Comparison of ENCODE assay signal across 2 cellular contexts in the genomic region with DNA sequence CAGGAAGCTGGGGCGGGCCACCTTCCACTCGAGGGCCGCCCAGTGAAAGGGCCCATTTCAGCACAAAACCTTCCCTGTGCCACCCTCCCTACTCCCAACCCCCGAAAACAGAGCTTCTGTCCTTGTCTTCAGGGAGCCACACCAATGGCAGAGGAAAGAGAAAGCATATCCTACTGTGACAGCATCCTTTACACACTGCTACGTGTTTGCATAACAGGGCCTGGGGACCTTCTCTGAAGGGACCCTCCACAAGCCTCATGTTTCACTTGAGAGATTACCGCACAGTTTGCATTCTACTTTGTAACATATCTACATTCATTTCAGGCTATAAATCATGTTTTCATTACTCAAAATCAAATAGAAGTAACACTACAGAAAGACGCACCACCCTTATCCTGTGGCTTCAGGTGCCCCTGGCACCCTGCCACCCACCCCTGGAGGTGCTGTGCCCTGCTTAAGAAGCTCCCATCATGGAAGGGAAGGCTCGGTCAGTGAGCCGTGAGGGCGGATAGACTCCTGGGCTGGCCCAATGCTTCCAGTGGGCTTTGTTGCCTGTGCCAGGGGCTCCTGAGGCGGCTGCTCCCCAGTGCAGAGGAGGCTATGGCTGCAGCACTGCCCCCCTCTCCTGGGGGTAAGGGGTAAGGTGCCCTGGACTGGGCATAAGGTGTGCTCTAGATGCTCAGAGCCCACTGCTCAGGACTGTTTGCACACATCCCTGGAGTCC.
TF ChIP-seq lines count a peak whose summit lies in the region.

No MANE protein-coding gene starts in this region.

TF ChIP-seq in GM23338, 12 proteins besides CTCF, POLR2A, EP300 and RAD21:
- TF ChIP-seq ZNF331 (CRISPR knock-in tag; IDR thresholded peaks at IDR 0.05; ENCODE audit: low read depth) (no peak), EZH2 (IDR thresholded peaks at IDR 0.05; ENCODE audit: low read depth, unreplicated experiment) (no peak), ZNF114 (CRISPR knock-in tag; IDR thresholded peaks at IDR 0.05) (no peak)
- TF ChIP-seq, protein P1, sequence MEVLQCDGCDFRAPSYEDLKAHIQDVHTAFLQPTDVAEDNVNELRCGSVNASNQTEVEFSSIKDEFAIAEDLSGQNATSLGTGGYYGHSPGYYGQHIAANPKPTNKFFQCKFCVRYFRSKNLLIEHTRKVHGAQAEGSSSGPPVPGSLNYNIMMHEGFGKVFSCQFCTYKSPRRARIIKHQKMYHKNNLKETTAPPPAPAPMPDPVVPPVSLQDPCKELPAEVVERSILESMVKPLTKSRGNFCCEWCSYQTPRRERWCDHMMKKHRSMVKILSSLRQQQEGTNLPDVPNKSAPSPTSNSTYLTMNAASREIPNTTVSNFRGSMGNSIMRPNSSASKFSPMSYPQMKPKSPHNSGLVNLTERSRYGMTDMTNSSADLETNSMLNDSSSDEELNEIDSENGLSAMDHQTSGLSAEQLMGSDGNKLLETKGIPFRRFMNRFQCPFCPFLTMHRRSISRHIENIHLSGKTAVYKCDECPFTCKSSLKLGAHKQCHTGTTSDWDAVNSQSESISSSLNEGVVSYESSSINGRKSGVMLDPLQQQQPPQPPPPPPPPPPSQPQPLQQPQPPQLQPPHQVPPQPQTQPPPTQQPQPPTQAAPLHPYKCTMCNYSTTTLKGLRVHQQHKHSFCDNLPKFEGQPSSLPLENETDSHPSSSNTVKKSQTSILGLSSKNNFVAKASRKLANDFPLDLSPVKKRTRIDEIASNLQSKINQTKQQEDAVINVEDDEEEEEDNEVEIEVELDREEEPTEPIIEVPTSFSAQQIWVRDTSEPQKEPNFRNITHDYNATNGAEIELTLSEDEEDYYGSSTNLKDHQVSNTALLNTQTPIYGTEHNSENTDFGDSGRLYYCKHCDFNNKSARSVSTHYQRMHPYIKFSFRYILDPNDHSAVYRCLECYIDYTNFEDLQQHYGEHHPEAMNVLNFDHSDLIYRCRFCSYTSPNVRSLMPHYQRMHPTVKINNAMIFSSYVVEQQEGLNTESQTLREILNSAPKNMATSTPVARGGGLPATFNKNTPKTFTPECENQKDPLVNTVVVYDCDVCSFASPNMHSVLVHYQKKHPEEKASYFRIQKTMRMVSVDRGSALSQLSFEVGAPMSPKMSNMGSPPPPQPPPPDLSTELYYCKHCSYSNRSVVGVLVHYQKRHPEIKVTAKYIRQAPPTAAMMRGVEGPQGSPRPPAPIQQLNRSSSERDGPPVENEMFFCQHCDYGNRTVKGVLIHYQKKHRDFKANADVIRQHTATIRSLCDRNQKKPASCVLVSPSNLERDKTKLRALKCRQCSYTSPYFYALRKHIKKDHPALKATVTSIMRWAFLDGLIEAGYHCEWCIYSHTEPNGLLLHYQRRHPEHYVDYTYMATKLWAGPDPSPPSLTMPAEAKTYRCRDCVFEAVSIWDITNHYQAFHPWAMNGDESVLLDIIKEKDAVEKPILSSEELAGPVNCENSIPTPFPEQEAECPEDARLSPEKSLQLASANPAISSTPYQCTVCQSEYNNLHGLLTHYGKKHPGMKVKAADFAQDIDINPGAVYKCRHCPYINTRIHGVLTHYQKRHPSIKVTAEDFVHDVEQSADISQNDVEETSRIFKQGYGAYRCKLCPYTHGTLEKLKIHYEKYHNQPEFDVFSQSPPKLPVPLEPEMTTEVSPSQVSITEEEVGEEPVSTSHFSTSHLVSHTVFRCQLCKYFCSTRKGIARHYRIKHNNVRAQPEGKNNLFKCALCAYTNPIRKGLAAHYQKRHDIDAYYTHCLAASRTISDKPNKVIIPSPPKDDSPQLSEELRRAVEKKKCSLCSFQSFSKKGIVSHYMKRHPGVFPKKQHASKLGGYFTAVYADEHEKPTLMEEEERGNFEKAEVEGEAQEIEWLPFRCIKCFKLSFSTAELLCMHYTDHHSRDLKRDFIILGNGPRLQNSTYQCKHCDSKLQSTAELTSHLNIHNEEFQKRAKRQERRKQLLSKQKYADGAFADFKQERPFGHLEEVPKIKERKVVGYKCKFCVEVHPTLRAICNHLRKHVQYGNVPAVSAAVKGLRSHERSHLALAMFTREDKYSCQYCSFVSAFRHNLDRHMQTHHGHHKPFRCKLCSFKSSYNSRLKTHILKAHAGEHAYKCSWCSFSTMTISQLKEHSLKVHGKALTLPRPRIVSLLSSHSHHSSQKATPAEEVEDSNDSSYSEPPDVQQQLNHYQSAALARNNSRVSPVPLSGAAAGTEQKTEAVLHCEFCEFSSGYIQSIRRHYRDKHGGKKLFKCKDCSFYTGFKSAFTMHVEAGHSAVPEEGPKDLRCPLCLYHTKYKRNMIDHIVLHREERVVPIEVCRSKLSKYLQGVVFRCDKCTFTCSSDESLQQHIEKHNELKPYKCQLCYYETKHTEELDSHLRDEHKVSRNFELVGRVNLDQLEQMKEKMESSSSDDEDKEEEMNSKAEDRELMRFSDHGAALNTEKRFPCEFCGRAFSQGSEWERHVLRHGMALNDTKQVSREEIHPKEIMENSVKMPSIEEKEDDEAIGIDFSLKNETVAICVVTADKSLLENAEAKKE (CRISPR knock-in tag; IDR thresholded peaks at IDR 0.05) = no peak
- TF ChIP-seq, protein P2, sequence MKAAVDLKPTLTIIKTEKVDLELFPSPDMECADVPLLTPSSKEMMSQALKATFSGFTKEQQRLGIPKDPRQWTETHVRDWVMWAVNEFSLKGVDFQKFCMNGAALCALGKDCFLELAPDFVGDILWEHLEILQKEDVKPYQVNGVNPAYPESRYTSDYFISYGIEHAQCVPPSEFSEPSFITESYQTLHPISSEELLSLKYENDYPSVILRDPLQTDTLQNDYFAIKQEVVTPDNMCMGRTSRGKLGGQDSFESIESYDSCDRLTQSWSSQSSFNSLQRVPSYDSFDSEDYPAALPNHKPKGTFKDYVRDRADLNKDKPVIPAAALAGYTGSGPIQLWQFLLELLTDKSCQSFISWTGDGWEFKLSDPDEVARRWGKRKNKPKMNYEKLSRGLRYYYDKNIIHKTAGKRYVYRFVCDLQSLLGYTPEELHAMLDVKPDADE (IDR thresholded peaks at IDR 0.05) = no peak

TF ChIP-seq in IMR-90, 13 proteins besides CTCF, POLR2A, EP300 and RAD21:
- TF ChIP-seq, protein P3, sequence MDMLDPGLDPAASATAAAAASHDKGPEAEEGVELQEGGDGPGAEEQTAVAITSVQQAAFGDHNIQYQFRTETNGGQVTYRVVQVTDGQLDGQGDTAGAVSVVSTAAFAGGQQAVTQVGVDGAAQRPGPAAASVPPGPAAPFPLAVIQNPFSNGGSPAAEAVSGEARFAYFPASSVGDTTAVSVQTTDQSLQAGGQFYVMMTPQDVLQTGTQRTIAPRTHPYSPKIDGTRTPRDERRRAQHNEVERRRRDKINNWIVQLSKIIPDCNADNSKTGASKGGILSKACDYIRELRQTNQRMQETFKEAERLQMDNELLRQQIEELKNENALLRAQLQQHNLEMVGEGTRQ (IDR thresholded peaks at IDR 0.05; ENCODE audit: low read depth, low read length) = no peak
- TF ChIP-seq MXI1 (IDR thresholded peaks at IDR 0.05; ENCODE audit: borderline replicate concordance, low read depth, low read length) (no peak), BHLHE40 (IDR thresholded peaks at IDR 0.05; ENCODE audit: low read depth, low read length) (no peak), MAFK (IDR thresholded peaks at IDR 0.05; ENCODE audit: low read depth, low read length) (no peak), MAZ (IDR thresholded peaks at IDR 0.05; ENCODE audit: borderline replicate concordance, low read depth, low read length) (no peak), CEBPB (IDR thresholded peaks at IDR 0.05; ENCODE audit: low read depth, low read length) (no peak), SMC3 (IDR thresholded peaks at IDR 0.05; ENCODE audit: low read depth, low read length) (no peak), FOS (IDR thresholded peaks at IDR 0.05; ENCODE audit: low read depth, low read length) (no peak), NFE2L2 (IDR thresholded peaks at IDR 0.05; ENCODE audit: low read depth, low read length) (no peak), CHD1 (IDR thresholded peaks at IDR 0.05; ENCODE audit: low read depth, low read length) (no peak), RFX5 (IDR thresholded peaks at IDR 0.05; ENCODE audit: low read depth, low read length) (no peak), RCOR1 (IDR thresholded peaks at IDR 0.05; ENCODE audit: insufficient replicate concordance, low read length) (no peak)
- TF ChIP-seq, protein P4, sequence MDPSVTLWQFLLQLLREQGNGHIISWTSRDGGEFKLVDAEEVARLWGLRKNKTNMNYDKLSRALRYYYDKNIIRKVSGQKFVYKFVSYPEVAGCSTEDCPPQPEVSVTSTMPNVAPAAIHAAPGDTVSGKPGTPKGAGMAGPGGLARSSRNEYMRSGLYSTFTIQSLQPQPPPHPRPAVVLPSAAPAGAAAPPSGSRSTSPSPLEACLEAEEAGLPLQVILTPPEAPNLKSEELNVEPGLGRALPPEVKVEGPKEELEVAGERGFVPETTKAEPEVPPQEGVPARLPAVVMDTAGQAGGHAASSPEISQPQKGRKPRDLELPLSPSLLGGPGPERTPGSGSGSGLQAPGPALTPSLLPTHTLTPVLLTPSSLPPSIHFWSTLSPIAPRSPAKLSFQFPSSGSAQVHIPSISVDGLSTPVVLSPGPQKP (IDR thresholded peaks at IDR 0.05; ENCODE audit: borderline replicate concordance, low read depth, low read length) = no peak
TF ChIP-seq in IMR-90: peak in this region for 0.
